ENCODE assay signal across 39 cellular contexts in the genomic region with DNA sequence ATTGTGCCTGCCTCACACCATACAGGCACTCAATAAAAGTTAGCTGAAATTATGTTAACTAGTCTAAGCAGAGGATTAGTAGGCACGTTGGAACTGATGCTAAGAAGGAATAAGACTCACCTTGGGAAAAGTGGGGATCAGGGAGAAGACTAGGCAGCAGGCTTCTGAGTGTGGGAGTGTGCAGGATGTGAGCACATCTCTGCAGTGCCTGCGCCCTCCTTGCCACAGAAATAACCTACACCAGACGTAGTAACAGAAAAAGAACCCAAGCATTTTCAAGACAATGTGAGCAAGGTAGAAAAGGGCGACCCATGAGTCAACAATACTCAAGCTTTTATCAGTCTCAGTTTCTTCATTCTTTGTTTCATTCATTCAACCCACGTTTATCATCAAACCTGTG.
"Had no signal": no experiment of that assay in that cellular context is flagged by ENCODE, and none has a peak within 500 bp of the region (broad histone marks: within the 10 kb centered on the region; RNA-seq: fewer than 3 reads in every experiment).

No MANE protein-coding gene starts in this region.

- H3K27ac Mint-ChIP-seq: activated CD4-positive, alpha-beta memory T cell treated with anti-CD3 and anti-CD28 coated beads for 36 hours; activated CD4-positive, alpha-beta T cell treated with anti-CD3 and anti-CD28 coated beads for 36 hours; activated CD4-positive, alpha-beta T cell treated with anti-CD3 and anti-CD28 coated beads, Interleukin-2, amount 10 ng/mL, durations not matched to agents 7 days and 5 days; activated CD8-positive, alpha-beta memory T cell treated with anti-CD3 and anti-CD28 coated beads, Interleukin-2, amount 10 ng/mL, durations not matched to agents 7 days and 5 days; activated CD8-positive, alpha-beta T cell treated with anti-CD3 and anti-CD28 coated beads, Interleukin-2, amount 10 ng/mL, durations not matched to agents 7 days and 5 days; activated naive CD4-positive, alpha-beta T cell treated with anti-CD3 and anti-CD28 coated beads for 36 hours; activated naive CD4-positive, alpha-beta T cell treated with anti-CD3 and anti-CD28 coated beads, Interleukin-2, amount 50 U/mL, for 72 hours; activated naive CD8-positive, alpha-beta T cell treated with anti-CD3 and anti-CD28 coated beads for 36 hours; activated T-cell treated with anti-CD3 and anti-CD28 coated beads, Interleukin-2, amount 50 U/mL, for 72 hours; activated T-helper 1 cell treated with anti-CD3 and anti-CD28 coated beads, Interleukin-12 subunit alpha, Interleukin-12 subunit beta, Interleukin-2, Interleukin-4 antibody, amounts not matched to agents 30 ng/mL and 10 ng/mL and 1 ng/mL, durations not matched to agents 14 hours and 24 hours and 36 hours; activated T-helper 17 cell treated with anti-CD3 and anti-CD28 coated beads, Interleukin-2, amount 50 U/mL, for 72 hours; brain; T-helper 1 cell treated with Interleukin-12 subunit alpha and Interleukin-12 subunit beta and Interleukin-4 antibody, amounts not matched to agents 30 μg/mL and 1 μg/mL, for 36 hours; T-helper 2 cell treated with Interferon-gamma antibody and Interleukin-4, amounts not matched to agents 5 μg/mL and 100 μg/mL, for 36 hours; WTC11 had no signal

- H3K36me3 ChIP-seq: adrenal gland, cardiac muscle cell, WERI-Rb-1 had no signal

- H3K27me3 Mint-ChIP-seq: activated naive CD8-positive, alpha-beta T cell treated with anti-CD3 and anti-CD28 coated beads for 36 hours; brain had no signal

- DNase-seq: activated CD4-positive, alpha-beta memory T cell treated with anti-CD3 and anti-CD28 coated beads for 36 hours; activated CD4-positive, alpha-beta T cell treated with anti-CD3 and anti-CD28 coated beads for 1 hour; activated CD4-positive, alpha-beta T cell treated with anti-CD3 and anti-CD28 coated beads for 36 hours; activated CD4-positive, alpha-beta T cell treated with anti-CD3 and anti-CD28 coated beads for 48 hours; activated CD4-positive, alpha-beta T cell treated with anti-CD3 and anti-CD28 coated beads, Interleukin-2, amount 10 ng/mL, durations not matched to agents 7 days and 5 days; activated CD4-positive, alpha-beta T cell treated with anti-CD3 and anti-CD28 coated beads, Interleukin-2, amount 50 U/mL, for 4 hours; activated CD4-positive, CD25-positive, alpha-beta regulatory T cell; activated CD8-positive, alpha-beta memory T cell treated with anti-CD3 and anti-CD28 coated beads for 24 hours; activated CD8-positive, alpha-beta memory T cell treated with anti-CD3 and anti-CD28 coated beads, Interleukin-2, amount 10 ng/mL, durations not matched to agents 7 days and 5 days; activated CD8-positive, alpha-beta T cell treated with anti-CD3 and anti-CD28 coated beads, Interleukin-2, amount 10 ng/mL, durations not matched to agents 7 days and 5 days; activated effector memory CD4-positive, alpha-beta T cell treated with anti-CD3 and anti-CD28 coated beads, Interleukin-2, amount 50 U/mL, for 16 hours; activated gamma-delta T cell treated with Interleukin-2 at 50 U/mL for 16 hours; activated naive CD4-positive, alpha-beta T cell; activated naive CD4-positive, alpha-beta T cell treated with anti-CD3 and anti-CD28 coated beads for 36 hours; activated naive CD4-positive, alpha-beta T cell treated with anti-CD3 and anti-CD28 coated beads, Interleukin-2, amount 50 U/mL, for 16 hours; activated naive CD8-positive, alpha-beta T cell treated with anti-CD3 and anti-CD28 coated beads for 36 hours; activated T-cell treated with anti-CD3 and anti-CD28 coated beads for 4 hours; activated T-cell treated with anti-CD3 and anti-CD28 coated beads, Interleukin-2, amount 50 U/mL, for 1 hour; activated T-cell treated with anti-CD3 and anti-CD28 coated beads, Interleukin-2, amount 50 U/mL, for 4 hours; activated T-cell treated with anti-CD3 and anti-CD28 coated beads, Interleukin-2, amount 50 U/mL, for 72 hours; adrenal gland; amniotic stem cell; aorta; cerebellar nuclear complex; SW 1271; T-helper 1 cell; T-helper 2 cell; T-helper 9 cell; WERI-Rb-1 had no signal

- ATAC-seq: activated CD4-positive, alpha-beta T cell treated with anti-CD3 and anti-CD28 coated beads for 36 hours; activated CD4-positive, CD25-positive, alpha-beta regulatory T cell treated with anti-CD3 and anti-CD28 coated beads, Interleukin-2, amount 50 U/mL, for 24 hours; activated CD8-positive, alpha-beta memory T cell treated with anti-CD3 and anti-CD28 coated beads, Interleukin-2, amount 10 ng/mL, durations not matched to agents 7 days and 5 days; activated CD8-positive, alpha-beta T cell treated with anti-CD3 and anti-CD28 coated beads, Interleukin-2, amount 10 ng/mL, durations not matched to agents 7 days and 5 days; activated naive CD4-positive, alpha-beta T cell treated with anti-CD3 and anti-CD28 coated beads, Interleukin-2, amount 50 U/mL, for 72 hours; activated T-cell treated with anti-CD3 and anti-CD28 coated beads, Interleukin-2, amount 50 U/mL, for 4 hours; activated T-cell treated with anti-CD3 and anti-CD28 coated beads, Interleukin-2, amount 50 U/mL, for 72 hours; activated T-helper 17 cell treated with anti-CD3 and anti-CD28 coated beads, Interleukin-2, amount 50 U/mL, for 72 hours; WTC11 had no signal

- H3K36me3 Mint-ChIP-seq: activated CD4-positive, alpha-beta memory T cell treated with anti-CD3 and anti-CD28 coated beads for 36 hours; activated CD8-positive, alpha-beta memory T cell treated with anti-CD3 and anti-CD28 coated beads, Interleukin-2, amount 10 ng/mL, durations not matched to agents 7 days and 5 days had no signal

- H3K4me1 Mint-ChIP-seq: activated CD4-positive, alpha-beta T cell treated with anti-CD3 and anti-CD28 coated beads for 36 hours; activated CD4-positive, alpha-beta T cell treated with anti-CD3 and anti-CD28 coated beads, Interleukin-2, amount 10 ng/mL, durations not matched to agents 7 days and 5 days; activated CD8-positive, alpha-beta memory T cell treated with anti-CD3 and anti-CD28 coated beads, Interleukin-2, amount 10 ng/mL, durations not matched to agents 7 days and 5 days; activated naive CD8-positive, alpha-beta T cell treated with anti-CD3 and anti-CD28 coated beads for 36 hours; activated T-helper 17 cell treated with anti-CD3 and anti-CD28 coated beads, Interleukin-2, amount 50 U/mL, for 72 hours; central memory CD8-positive, alpha-beta T cell had no signal

- H3K4me3 ChIP-seq: adrenal gland, cardiac muscle cell had no signal

- H3K27me3 ChIP-seq: adrenal gland, cardiac muscle cell had no signal

- H3K4me3 Mint-ChIP-seq: activated CD4-positive, alpha-beta memory T cell treated with anti-CD3 and anti-CD28 coated beads for 36 hours; activated CD4-positive, alpha-beta T cell treated with anti-CD3 and anti-CD28 coated beads for 36 hours; activated CD4-positive, alpha-beta T cell treated with anti-CD3 and anti-CD28 coated beads, Interleukin-2, amount 10 ng/mL, durations not matched to agents 7 days and 5 days; activated CD8-positive, alpha-beta memory T cell treated with anti-CD3 and anti-CD28 coated beads, Interleukin-2, amount 10 ng/mL, durations not matched to agents 7 days and 5 days; activated CD8-positive, alpha-beta T cell treated with anti-CD3 and anti-CD28 coated beads, Interleukin-2, amount 10 ng/mL, durations not matched to agents 7 days and 5 days; activated naive CD4-positive, alpha-beta T cell treated with anti-CD3 and anti-CD28 coated beads for 36 hours; activated naive CD8-positive, alpha-beta T cell treated with anti-CD3 and anti-CD28 coated beads for 36 hours; activated T-cell treated with anti-CD3 and anti-CD28 coated beads, Interleukin-2, amount 50 U/mL, for 4 hours; activated T-cell treated with anti-CD3 and anti-CD28 coated beads, Interleukin-2, amount 50 U/mL, for 72 hours; activated T-helper 1 cell treated with anti-CD3 and anti-CD28 coated beads, Interleukin-12 subunit alpha, Interleukin-12 subunit beta, Interleukin-2, Interleukin-4 antibody, amounts not matched to agents 30 ng/mL and 10 ng/mL and 1 ng/mL, durations not matched to agents 14 hours and 24 hours and 36 hours; activated T-helper 17 cell treated with anti-CD3 and anti-CD28 coated beads, Interleukin-2, amount 50 U/mL, for 72 hours; brain; central memory CD8-positive, alpha-beta T cell; T-helper 1 cell treated with Interleukin-12 subunit alpha and Interleukin-12 subunit beta and Interleukin-4 antibody, amounts not matched to agents 30 μg/mL and 1 μg/mL, for 36 hours; T-helper 2 cell treated with Interferon-gamma antibody and Interleukin-4, amounts not matched to agents 5 μg/mL and 100 μg/mL, for 36 hours; WTC11 had no signal

- H3K27ac ChIP-seq: adrenal gland, cardiac muscle cell had no signal
